ENCODE assay signal across 8 cellular contexts in genomic region chr16:10743227-10743609, GRCh38. TPM values are rescaled to one million over a fixed set of nuclear protein-coding genes. Genes with fewer than 3 reads are reported as not detected.
DNase-seq lines count a peak whose midpoint lies in the region; ATAC-seq and TF ChIP-seq lines count a peak whose summit lies in the region.

No MANE protein-coding gene starts in this region.

- H2AFZ ChIP-seq in MM.1S (ENCODE audit: low read length) = peak overlapping the region; percentile 89

- H3K36me3 ChIP-seq in BLaER1 treated with 17β-estradiol and CSF1 and Interleukin-3, amounts not matched to agents 10 nM and 100 nM = peaks cover 10 to 29% (median 23%) of the 10 kb centered on the region in 11 experiments
- no peaks in the 10 kb centered on the region for H3K36me3 ChIP-seq in MM.1S (replicated peaks; ENCODE audit: insufficient read depth, low read length)
- peaks cover 6% of the 10 kb centered on the region for H3K36me3 ChIP-seq in effector memory CD4-positive, alpha-beta T cell (ENCODE audit: control insufficient read depth, insufficient read depth, low read length)

- TF ChIP-seq CTCF in MM.1S (IDR thresholded peaks at IDR 0.05; ENCODE audit: low read length) (no peak), neural crest cell (conservative IDR thresholded peaks at IDR 0.05) (no peak)

- H3K4me3 ChIP-seq in BLaER1 treated with 17β-estradiol and CSF1 and Interleukin-3, amounts not matched to agents 10 nM and 100 nM = peak overlapping the region; percentile 55 to 75 (median 64); a peak in 18 of 20 replicates
- H3K4me3 ChIP-seq in MM.1S (ENCODE audit: low read length) = peak overlapping the region; percentile 86
- H3K4me3 ChIP-seq in effector memory CD4-positive, alpha-beta T cell (ENCODE audit: insufficient read depth, low read depth, low read length, poor library complexity, severe bottlenecking) = peak overlapping the region; percentile 81

- H3K4me1 Mint-ChIP-seq in neural crest cell = peaks cover 32% of the 10 kb centered on the region

- H3K27me3 Mint-ChIP-seq in neural crest cell (ENCODE audit: low read depth) = no peaks in the 10 kb centered on the region

- H4K20me1 ChIP-seq in BLaER1 treated with 17β-estradiol and CSF1 and Interleukin-3, amounts not matched to agents 10 nM and 100 nM = peaks cover 0 to 11% (median 0%) of the 10 kb centered on the region in 11 experiments; a peak in 2 of 22 replicates
- no peaks in the 10 kb centered on the region for H4K20me1 ChIP-seq in MM.1S (ENCODE audit: insufficient read depth, low read length)

- peak overlapping the region; percentile 88 to 98 (median 95); a peak in 21 of 22 replicates for H3K9ac ChIP-seq in BLaER1 treated with 17β-estradiol and CSF1 and Interleukin-3, amounts not matched to agents 10 nM and 100 nM
- peak overlapping the region; percentile 92 for H3K9ac ChIP-seq in MM.1S (ENCODE audit: low read length)

- peak overlapping the region; percentile 71 to 92 (median 82) for H3K4me2 ChIP-seq in BLaER1 treated with 17β-estradiol and CSF1 and Interleukin-3, amounts not matched to agents 10 nM and 100 nM
- H3K4me2 ChIP-seq in MM.1S (ENCODE audit: low read depth, low read length) = peak overlapping the region; percentile 86

- ATAC-seq in GM19455 (IDR thresholded peaks at IDR 0.05; ENCODE audit: unreplicated experiment) (no peak), GM18861 (IDR thresholded peaks at IDR 0.05; ENCODE audit: unreplicated experiment) (no peak)

- no peaks in the 10 kb centered on the region for H3K9me3 Mint-ChIP-seq in neural crest cell

- peaks cover 16% of the 10 kb centered on the region for H3K79me2 ChIP-seq in MM.1S (ENCODE audit: low read length)

- H3K4me3 Mint-ChIP-seq in neural crest cell = peak overlapping the region; percentile 97

- no peaks in the 10 kb centered on the region for H3K36me3 Mint-ChIP-seq in neural crest cell (ENCODE audit: low read depth)

- H3K9me2 ChIP-seq in MM.1S (replicated peaks; ENCODE audit: insufficient read depth, low read length) = no peaks in the 10 kb centered on the region

- DNase-seq in MM.1S (no peak), neural crest cell (ENCODE audit: low read depth, low spot score) (no peak), NOMO-1 treated with DMSO at 0.1 percent for 48 hours (lab: John Stamatoyannopoulos, UW; ENCODE audit: unreplicated experiment) (no peak)
- no peak for DNase-seq in effector memory CD4-positive, alpha-beta T cell
- no peak for DNase-seq in activated CD4-positive, CD25-positive, alpha-beta regulatory T cell (lab: John Stamatoyannopoulos, UW)

- peaks cover 65 to 89% (median 72%) of the 10 kb centered on the region in 10 experiments for H3K4me1 ChIP-seq in BLaER1 treated with 17β-estradiol and CSF1 and Interleukin-3, amounts not matched to agents 10 nM and 100 nM
- H3K4me1 ChIP-seq in MM.1S (ENCODE audit: low read length) = peaks cover 9% of the 10 kb centered on the region
- peaks cover 12% of the 10 kb centered on the region for H3K4me1 ChIP-seq in effector memory CD4-positive, alpha-beta T cell (ENCODE audit: control insufficient read depth, insufficient read depth, low read length, poor library complexity, severe bottlenecking)

- H3K9me3 ChIP-seq in BLaER1 treated with 17β-estradiol and CSF1 and Interleukin-3, amounts not matched to agents 10 nM and 100 nM (replicated peaks in 1 of 11) = no peaks in the 10 kb centered on the region
- H3K9me3 ChIP-seq in MM.1S (replicated peaks; ENCODE audit: insufficient read depth, low read length) = no peaks in the 10 kb centered on the region
- H3K9me3 ChIP-seq in effector memory CD4-positive, alpha-beta T cell (ENCODE audit: control insufficient read depth, low read length) = no peaks in the 10 kb centered on the region

- H3K27ac ChIP-seq in BLaER1 treated with 17β-estradiol and CSF1 and Interleukin-3, amounts not matched to agents 10 nM and 100 nM = peak overlapping the region; percentile 88 to 99 (median 97)
- peak overlapping the region; percentile 86; the same call in 1 of the 2 replicates for H3K27ac ChIP-seq in MM.1S (ENCODE audit: low read length)
- H3K27ac ChIP-seq in effector memory CD4-positive, alpha-beta T cell (ENCODE audit: insufficient read depth, low read length, poor library complexity, severe bottlenecking) = peak overlapping the region; percentile 97

- H3K27ac Mint-ChIP-seq in neural crest cell (ENCODE audit: unreplicated experiment) = peak overlapping the region; percentile 99

- H3K27me3 ChIP-seq in BLaER1 treated with 17β-estradiol and CSF1 and Interleukin-3, amounts not matched to agents 10 nM and 100 nM = no peaks in the 10 kb centered on the region
- H3K27me3 ChIP-seq in MM.1S (replicated peaks; ENCODE audit: insufficient read depth, low read length) = no peaks in the 10 kb centered on the region
- no peaks in the 10 kb centered on the region for H3K27me3 ChIP-seq in effector memory CD4-positive, alpha-beta T cell (replicated peaks; ENCODE audit: control insufficient read depth, insufficient read depth, low read length, poor library complexity, severe bottlenecking)

- H3F3A ChIP-seq in MM.1S (ENCODE audit: insufficient read depth, low read length) = peaks cover 7% of the 10 kb centered on the region

RNA-seq across cellular contexts. Expression of gene NUBP1, which starts 0.4 kb away (rescaled TPM):
- total RNA-seq in neural crest cell = 32.9 and 38.6 TPM in 2 replicates

RNA-seq across cellular contexts. Expression of gene TEKT5, which starts 48.5 kb away (rescaled TPM):
- total RNA-seq in neural crest cell = 0.25 and 0.68 TPM in 2 replicates
